Comparison of ENCODE assay signal across 17 cellular contexts in genomic region chr3:172175254-172175599, GRCh38.
DNase-seq lines count a peak whose midpoint lies in the region; ATAC-seq, FAIRE-seq and TF ChIP-seq lines count a peak whose summit lies in the region.
"Had no signal": no experiment of that assay in that cellular context is flagged by ENCODE, and none has a peak within 500 bp of the region (broad histone marks: within the 10 kb centered on the region; RNA-seq: fewer than 3 reads in every experiment).

No MANE protein-coding gene starts in this region.

- peak overlapping the region; percentile 77 for H3K4me2 ChIP-seq in smooth muscle cell

- TF ChIP-seq CTCF in smooth muscle cell (IDR thresholded peaks at IDR 0.05; ENCODE audit: borderline replicate concordance, insufficient read depth, poor library complexity, severe bottlenecking): no peak

- 55% methylated on average over 3 of the region's 3 CpGs for WGBS in smooth muscle cell (ENCODE audit: low lambda C conversion rate)

- H3K9ac ChIP-seq in HUES48 (ENCODE audit: low read depth, low read length) (peak overlapping the region; percentile 44; the same call in 1 of the 2 replicates), mucosa of rectum (ENCODE audit: low read depth in 1 of 2, low read length in 2 of 2) (no peak overlapping the region), smooth muscle cell (ENCODE audit: low read depth) (no peak overlapping the region)
- H3K9ac ChIP-seq: BLaER1 treated with 17β-estradiol and CSF1 and Interleukin-3, amounts not matched to agents 10 nM and 100 nM had no signal

- no peak for FAIRE-seq in GM12891 (lab: Jason Lieb, UNC)

- H3K79me2 ChIP-seq in smooth muscle cell (ENCODE audit: low read depth): peaks cover 99% of the 10 kb centered on the region

- no peak for TF ChIP-seq POLR2A in GM12891 (IDR thresholded peaks at IDR 0.05; ENCODE audit: low read depth, low read length)

- peak overlapping the region; percentile 50 for H3K27ac Mint-ChIP-seq in dendritic cell treated with granulocyte-macrophage colony-stimulating factor and Interleukin-4, amounts not matched to agents 40 ng/mL and 50 ng/mL, for 4 days
- H3K27ac Mint-ChIP-seq: activated CD4-positive, alpha-beta memory T cell treated with anti-CD3 and anti-CD28 coated beads for 36 hours; activated naive CD8-positive, alpha-beta T cell treated with anti-CD3 and anti-CD28 coated beads, Interleukin-2, amount 50 U/mL, for 24 hours had no signal

- peak overlapping the region; percentile 22 for H3K4me3 ChIP-seq in HUES48 (ENCODE audit: low read depth, low read length)
- H3K4me3 ChIP-seq in mucosa of rectum (ENCODE audit: low read length in 2 of 2): no peak overlapping the region
- no peak overlapping the region for H3K4me3 ChIP-seq in smooth muscle cell
- H3K4me3 ChIP-seq: BLaER1 treated with 17β-estradiol and CSF1 and Interleukin-3, amounts not matched to agents 10 nM and 100 nM; gastroesophageal sphincter; psoas muscle had no signal

- no peak overlapping the region for H2AFZ ChIP-seq in smooth muscle cell (ENCODE audit: low read depth)

- ATAC-seq in GM18873 (IDR thresholded peaks at IDR 0.05; ENCODE audit: low FRiP score, unreplicated experiment): no peak
- no peak for ATAC-seq in GM18907 (IDR thresholded peaks at IDR 0.05; ENCODE audit: unreplicated experiment)
- ATAC-seq: activated naive CD8-positive, alpha-beta T cell treated with anti-CD3 and anti-CD28 coated beads, Interleukin-2, amount 50 U/mL, for 24 hours; gastroesophageal sphincter; psoas muscle had no signal

- intact Hi-C loops in dendritic cell treated with granulocyte-macrophage colony-stimulating factor and Interleukin-4, amounts not matched to agents 40 ng/mL and 50 ng/mL, for 4 days (cut with micrococcal nuclease): no loop called here

- H3K27me3 ChIP-seq in HUES48 (ENCODE audit: control insufficient read depth, insufficient read depth, low read length) (no peaks in the 10 kb centered on the region), mucosa of rectum (ENCODE audit: control insufficient read depth in 2 of 2, insufficient read depth in 2 of 2, low read length in 2 of 2) (no peaks in the 10 kb centered on the region), smooth muscle cell (ENCODE audit: low read depth) (no peaks in the 10 kb centered on the region)
- H3K27me3 ChIP-seq: BLaER1 treated with 17β-estradiol and CSF1 and Interleukin-3, amounts not matched to agents 10 nM and 100 nM; gastroesophageal sphincter had no signal

- H3K4me1 Mint-ChIP-seq in dendritic cell treated with granulocyte-macrophage colony-stimulating factor and Interleukin-4, amounts not matched to agents 40 ng/mL and 50 ng/mL, for 4 days (ENCODE audit: low read depth): peaks cover 62% of the 10 kb centered on the region

- H3F3A ChIP-seq in smooth muscle cell (ENCODE audit: low read depth): peaks cover 39% of the 10 kb centered on the region

- H3K27ac ChIP-seq in HUES48 (ENCODE audit: low read depth, low read length) (peak overlapping the region; percentile 95), mucosa of rectum (ENCODE audit: low read depth in 2 of 2, low read length in 2 of 2) (peak overlapping the region; percentile 12 to 19), smooth muscle cell (ENCODE audit: low read depth) (peak overlapping the region; percentile 81)
- H3K27ac ChIP-seq: psoas muscle had no signal

- no peak overlapping the region for H3K4me3 Mint-ChIP-seq in dendritic cell treated with granulocyte-macrophage colony-stimulating factor and Interleukin-4, amounts not matched to agents 40 ng/mL and 50 ng/mL, for 4 days
- H3K4me3 Mint-ChIP-seq: activated CD4-positive, alpha-beta memory T cell treated with anti-CD3 and anti-CD28 coated beads for 36 hours; activated naive CD8-positive, alpha-beta T cell treated with anti-CD3 and anti-CD28 coated beads, Interleukin-2, amount 50 U/mL, for 24 hours had no signal

- H3K36me3 Mint-ChIP-seq in dendritic cell treated with granulocyte-macrophage colony-stimulating factor and Interleukin-4, amounts not matched to agents 40 ng/mL and 50 ng/mL, for 4 days (ENCODE audit: low read depth): peaks cover 21% of the 10 kb centered on the region

- H3K9me3 ChIP-seq in HUES48 (ENCODE audit: control insufficient read depth, insufficient read depth, low read length): no peaks in the 10 kb centered on the region
- H3K9me3 ChIP-seq in mucosa of rectum (ENCODE audit: control insufficient read depth in 2 of 2, low read length in 2 of 2): no peaks in the 10 kb centered on the region
- H3K9me3 ChIP-seq in smooth muscle cell (replicated peaks; ENCODE audit: low read depth): no peaks in the 10 kb centered on the region
- H3K9me3 ChIP-seq: gastroesophageal sphincter, psoas muscle had no signal

- no peaks in the 10 kb centered on the region for H3K27me3 Mint-ChIP-seq in dendritic cell treated with granulocyte-macrophage colony-stimulating factor and Interleukin-4, amounts not matched to agents 40 ng/mL and 50 ng/mL, for 4 days
- H3K27me3 Mint-ChIP-seq: activated CD4-positive, alpha-beta memory T cell treated with anti-CD3 and anti-CD28 coated beads for 36 hours; activated naive CD8-positive, alpha-beta T cell treated with anti-CD3 and anti-CD28 coated beads, Interleukin-2, amount 50 U/mL, for 24 hours had no signal

- H4K20me1 ChIP-seq in smooth muscle cell (ENCODE audit: low read depth): peaks cover 98% of the 10 kb centered on the region

- H3K4me1 ChIP-seq in HUES48 (ENCODE audit: control insufficient read depth, insufficient read depth, low read length): peaks cover 71% of the 10 kb centered on the region
- peaks cover 10 to 16% of the 10 kb centered on the region in 2 donors for H3K4me1 ChIP-seq in mucosa of rectum (ENCODE audit: control insufficient read depth in 2 of 2, insufficient read depth in 2 of 2, low read length in 2 of 2)
- peaks cover 40% of the 10 kb centered on the region for H3K4me1 ChIP-seq in smooth muscle cell (ENCODE audit: low read depth)

- no peaks in the 10 kb centered on the region for H3K36me3 ChIP-seq in HUES48 (ENCODE audit: control insufficient read depth, insufficient read depth, low read length)
- H3K36me3 ChIP-seq in mucosa of rectum (ENCODE audit: control insufficient read depth in 2 of 2, insufficient read depth in 2 of 2, low read length in 2 of 2): peaks cover 2 to 3% of the 10 kb centered on the region in 2 donors
- H3K36me3 ChIP-seq in smooth muscle cell (ENCODE audit: low read depth): no peaks in the 10 kb centered on the region
- H3K36me3 ChIP-seq: gastroesophageal sphincter had no signal

- H3K9me3 Mint-ChIP-seq in dendritic cell treated with granulocyte-macrophage colony-stimulating factor and Interleukin-4, amounts not matched to agents 40 ng/mL and 50 ng/mL, for 4 days: no peaks in the 10 kb centered on the region
- H3K9me3 Mint-ChIP-seq: activated naive CD8-positive, alpha-beta T cell treated with anti-CD3 and anti-CD28 coated beads, Interleukin-2, amount 50 U/mL, for 24 hours had no signal

- DNase-seq in smooth muscle cell (lab: John Stamatoyannopoulos, UW; ENCODE audit: unreplicated experiment): no peak
- DNase-seq in RKO (ENCODE audit: low spot score): no peak
- no peak for DNase-seq in GM12891 (ENCODE audit: insufficient read length, low spot score)
- DNase-seq: activated CD4-positive, alpha-beta memory T cell treated with anti-CD3 and anti-CD28 coated beads for 36 hours; activated naive CD8-positive, alpha-beta T cell treated with anti-CD3 and anti-CD28 coated beads, Interleukin-2, amount 50 U/mL, for 24 hours; islet precursor cell; NCI-H146; NCI-H446 treated with DMSO at 0.1 percent for 48 hours; psoas muscle; substantia nigra had no signal

TF ChIP-seq in GM12891, 5 proteins besides CTCF, POLR2A, EP300 and RAD21:
- no peak for TF ChIP-seq TAF1 (IDR thresholded peaks at IDR 0.05; ENCODE audit: low read depth, low read length)
TF ChIP-seq in GM12891: peak in this region for 0.

Comparison
In these comparisons a context has a peak if more than half of its experiments do, and no peak if none do; other contexts are left out.
1. H3K27ac ChIP-seq: peak in every context shown above with its lines; median percentile 95 in HUES48; 81 in smooth muscle cell; 16 in mucosa of rectum.